Comparison of ENCODE assay signal across 29 cellular contexts in the genomic region with DNA sequence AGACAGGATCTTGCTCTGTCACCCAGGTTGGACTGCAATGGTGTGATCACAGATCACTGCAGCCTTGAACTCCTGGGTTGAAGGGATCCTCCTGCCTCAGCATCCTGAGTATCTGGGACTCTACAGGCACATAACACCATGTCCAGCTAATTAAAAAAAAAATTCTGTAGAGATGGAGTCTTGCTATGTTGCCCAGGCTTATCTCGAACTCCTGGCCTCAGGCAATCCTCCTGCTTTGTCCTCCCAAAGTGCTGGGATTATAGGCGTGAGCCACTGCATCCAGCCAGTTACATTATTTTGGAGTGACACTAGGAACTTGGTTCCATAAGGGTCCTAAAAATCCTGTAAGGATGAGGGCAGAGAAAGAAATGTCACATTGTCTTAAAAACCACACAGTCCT.
"Had no signal": no experiment of that assay in that cellular context is flagged by ENCODE, and none has a peak within 500 bp of the region (broad histone marks: within the 10 kb centered on the region; RNA-seq: fewer than 3 reads in every experiment).

No MANE protein-coding gene starts in this region.

- H3K36me3 ChIP-seq: brain microvascular endothelial cell had no signal

- H3K27me3 Mint-ChIP-seq: activated CD4-positive, alpha-beta T cell treated with anti-CD3 and anti-CD28 coated beads, Interleukin-2, amount 10 ng/mL, durations not matched to agents 7 days and 5 days; activated CD8-positive, alpha-beta T cell treated with anti-CD3 and anti-CD28 coated beads for 36 hours; activated naive CD8-positive, alpha-beta T cell; activated T-helper 17 cell treated with anti-CD3 and anti-CD28 coated beads, Interleukin-2, amount 50 U/mL, for 72 hours; central memory CD8-positive, alpha-beta T cell; dendritic cell treated with granulocyte-macrophage colony-stimulating factor and Interleukin-4, amounts not matched to agents 40 ng/mL and 50 ng/mL, for 4 days had no signal

- H3K27ac Mint-ChIP-seq: activated CD4-positive, alpha-beta T cell treated with anti-CD3 and anti-CD28 coated beads, Interleukin-2, amount 10 ng/mL, durations not matched to agents 7 days and 5 days; activated naive CD8-positive, alpha-beta T cell; dendritic cell treated with granulocyte-macrophage colony-stimulating factor and Interleukin-4, amounts not matched to agents 40 ng/mL and 50 ng/mL, for 4 days had no signal

- FAIRE-seq: astrocyte, frontal cortex had no signal

- ATAC-seq: activated CD8-positive, alpha-beta T cell treated with anti-CD3 and anti-CD28 coated beads for 36 hours; activated T-cell treated with anti-CD3 and anti-CD28 coated beads, Interleukin-2, amount 50 U/mL, for 4 hours; activated T-helper 17 cell treated with anti-CD3 and anti-CD28 coated beads, Interleukin-2, amount 50 U/mL, for 72 hours; WTC11 had no signal

- H3K27ac ChIP-seq: brain microvascular endothelial cell had no signal

- H3K4me3 Mint-ChIP-seq: activated CD4-positive, alpha-beta T cell treated with anti-CD3 and anti-CD28 coated beads, Interleukin-2, amount 10 ng/mL, durations not matched to agents 7 days and 5 days; activated CD8-positive, alpha-beta T cell treated with anti-CD3 and anti-CD28 coated beads for 36 hours; activated naive CD8-positive, alpha-beta T cell; activated T-cell treated with anti-CD3 and anti-CD28 coated beads, Interleukin-2, amount 50 U/mL, for 4 hours; activated T-helper 17 cell treated with anti-CD3 and anti-CD28 coated beads, Interleukin-2, amount 50 U/mL, for 72 hours; central memory CD8-positive, alpha-beta T cell; dendritic cell treated with granulocyte-macrophage colony-stimulating factor and Interleukin-4, amounts not matched to agents 40 ng/mL and 50 ng/mL, for 4 days; endodermal cell; WTC11 had no signal

- H3K36me3 Mint-ChIP-seq: WTC11 had no signal

- DNase-seq: activated CD4-positive, alpha-beta T cell treated with anti-CD3 and anti-CD28 coated beads for 1 hour; activated CD4-positive, alpha-beta T cell treated with anti-CD3 and anti-CD28 coated beads for 4 hours; activated CD4-positive, alpha-beta T cell treated with anti-CD3 and anti-CD28 coated beads, Interleukin-2, amount 10 ng/mL, durations not matched to agents 7 days and 5 days; activated CD4-positive, alpha-beta T cell treated with anti-CD3 and anti-CD28 coated beads, Interleukin-2, amount 50 U/mL, for 48 hours; activated CD8-positive, alpha-beta memory T cell treated with anti-CD3 and anti-CD28 coated beads for 24 hours; activated CD8-positive, alpha-beta T cell treated with anti-CD3 and anti-CD28 coated beads for 36 hours; activated effector memory CD4-positive, alpha-beta T cell treated with Interleukin-2 at 50 U/mL for 16 hours; activated gamma-delta T cell treated with Interleukin-2 at 50 U/mL for 16 hours; activated naive CD4-positive, alpha-beta T cell treated with anti-CD3 and anti-CD28 coated beads, Interleukin-2, amount 50 U/mL, for 16 hours; activated naive CD4-positive, alpha-beta T cell treated with Interleukin-2 at 50 U/mL for 16 hours; activated T-cell treated with anti-CD3 and anti-CD28 coated beads, Interleukin-2, amount 50 U/mL, for 4 hours; amniotic stem cell; anterior cingulate cortex; brain microvascular endothelial cell; dorsolateral prefrontal cortex; effector memory CD4-positive, alpha-beta T cell; endodermal cell; foreskin fibroblast; head of caudate nucleus; T-helper 1 cell; T-helper 2 cell had no signal

- H3K27me3 ChIP-seq: brain microvascular endothelial cell, dorsolateral prefrontal cortex had no signal

- H3K4me1 Mint-ChIP-seq: activated T-helper 17 cell treated with anti-CD3 and anti-CD28 coated beads, Interleukin-2, amount 50 U/mL, for 72 hours; WTC11 had no signal

- H3K4me3 ChIP-seq: coronary artery, dorsolateral prefrontal cortex had no signal
